In the genomic region with DNA sequence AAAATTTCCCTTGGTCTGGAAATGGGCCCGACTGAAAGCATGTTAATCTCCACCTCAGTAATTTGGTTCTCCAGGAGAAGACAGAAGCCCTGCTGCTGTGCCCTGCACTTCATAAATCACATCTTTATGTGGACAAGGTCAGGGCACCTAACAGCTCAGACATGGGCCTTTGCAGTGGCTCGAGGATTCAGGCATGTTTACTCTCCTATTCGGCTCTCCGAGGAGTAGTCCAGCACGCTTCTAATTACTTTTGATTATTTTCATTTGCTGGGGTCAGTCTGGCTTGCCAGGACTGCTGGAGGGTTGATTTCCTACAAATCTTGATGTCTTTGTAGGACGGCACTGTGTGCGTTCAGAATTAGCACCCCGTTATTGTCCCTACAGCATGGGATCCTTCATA, we compare ENCODE assay signal across 23 cellular contexts.
DNase-seq lines count a peak whose midpoint lies in the region; ATAC-seq and TF ChIP-seq lines count a peak whose summit lies in the region.
"Had no signal": no experiment of that assay in that cellular context is flagged by ENCODE, and none has a peak within 500 bp of the region (broad histone marks: within the 10 kb centered on the region; RNA-seq: fewer than 3 reads in every experiment).

No MANE protein-coding gene starts in this region.

- no peak overlapping the region for H3K23ac ChIP-seq in IMR-90 (ENCODE audit: low read depth, low read length)

- H3K27me3 Mint-ChIP-seq in progenitor cell of endocrine pancreas: no peaks in the 10 kb centered on the region

- H3K9me1 ChIP-seq in IMR-90 (ENCODE audit: insufficient read depth, low read length): no peaks in the 10 kb centered on the region

- H3K27me3 ChIP-seq in BE2C (peaks cover 20% of the 10 kb centered on the region), IMR-90 (ENCODE audit: control insufficient read depth, insufficient read depth, low read length) (no peaks in the 10 kb centered on the region)

- H4K91ac ChIP-seq in IMR-90 (ENCODE audit: insufficient read depth, low read depth, low read length): no peak overlapping the region

- no CpG with 5 or more reads among the region's 8 CpGs for WGBS in IMR-90 (ENCODE audit: extremely low coverage in 2 of 2, insufficient read length in 1 of 2), 2 experiments

- POLR2A ChIA-PET in IMR-90 (lab: Charles Lee; ENCODE audit: unreplicated experiment): no interaction called here

- H4K5ac ChIP-seq in IMR-90 (ENCODE audit: low read depth, low read length): no peak overlapping the region

- H3K14ac ChIP-seq in IMR-90 (replicated peaks; ENCODE audit: low read depth, low read length): no peak overlapping the region

- no peak overlapping the region for H3K4me2 ChIP-seq in IMR-90 (ENCODE audit: low read depth, low read length)

- no peak overlapping the region for H2BK5ac ChIP-seq in IMR-90 (ENCODE audit: low read depth, low read length, poor library complexity, severe bottlenecking)

- peaks cover 1% of the 10 kb centered on the region for H3K36me3 Mint-ChIP-seq in progenitor cell of endocrine pancreas (ENCODE audit: insufficient read depth)
- H3K36me3 Mint-ChIP-seq: CD8-positive, alpha-beta memory T cell; memory B cell had no signal

- peaks cover 0 to 3% of the 10 kb centered on the region in 2 experiments; a peak in 1 of 4 replicates for H3K79me1 ChIP-seq in IMR-90 (ENCODE audit: low read depth in 1 of 2, low read length in 2 of 2)

- H3K4me1 Mint-ChIP-seq in progenitor cell of endocrine pancreas (ENCODE audit: low read depth): peaks cover 53% of the 10 kb centered on the region

- no peak overlapping the region for H2BK15ac ChIP-seq in IMR-90 (ENCODE audit: low read depth, low read length)

- H2AK5ac ChIP-seq in IMR-90 (ENCODE audit: low read depth, low read length): no peak overlapping the region

- H4K20me1 ChIP-seq in IMR-90 (ENCODE audit: insufficient read depth, low read length): no peaks in the 10 kb centered on the region

- ATAC-seq in IMR-90 (ENCODE audit: low read depth): no peak
- ATAC-seq: activated naive CD8-positive, alpha-beta T cell treated with anti-CD3 and anti-CD28 coated beads, Interleukin-2, amount 50 U/mL, for 24 hours; stimulated activated naive CD8-positive, alpha-beta T cell treated with anti-CD3 and anti-CD28 coated beads, Interleukin-15, amount 100 ng/mL, for 72 hours had no signal

- H3K4me3 ChIP-seq in BE2C (ENCODE audit: low read depth, low read length) (no peak overlapping the region), IMR-90 (ENCODE audit: insufficient read depth, low read depth, low read length) (no peak overlapping the region)
- H3K4me3 ChIP-seq: tibial nerve had no signal

- H2AFZ ChIP-seq in IMR-90 (replicated peaks; ENCODE audit: low read length, poor library complexity): peak overlapping the region; percentile 74

- H2BK120ac ChIP-seq in IMR-90 (ENCODE audit: low read depth, low read length): no peak overlapping the region

- TF ChIP-seq RAD21 in IMR-90 (IDR thresholded peaks at IDR 0.05; ENCODE audit: low read length): no peak

- no peaks in the 10 kb centered on the region for H3K9me3 Mint-ChIP-seq in progenitor cell of endocrine pancreas (ENCODE audit: low read depth)
- H3K9me3 Mint-ChIP-seq: activated CD4-positive, alpha-beta T cell treated with anti-CD3 and anti-CD28 coated beads, Interleukin-2, amount 10 ng/mL, durations not matched to agents 24 days and 14 days; activated naive CD8-positive, alpha-beta T cell treated with anti-CD3 and anti-CD28 coated beads, Interleukin-2, amount 50 U/mL, for 24 hours; activated T-cell treated with anti-CD3 and anti-CD28 coated beads, Interleukin-2, amount 50 U/mL, for 24 hours; memory B cell; stimulated activated naive CD8-positive, alpha-beta T cell treated with anti-CD3 and anti-CD28 coated beads, Interleukin-15, amount 100 ng/mL, for 72 hours; T-helper 2 cell treated with Interferon-gamma antibody and Interleukin-4, amounts not matched to agents 5 μg/mL and 100 μg/mL, for 36 hours had no signal

- H2AK9ac ChIP-seq in IMR-90 (replicated peaks; ENCODE audit: low read depth, low read length, poor library complexity): no peak overlapping the region

- H3K4me1 ChIP-seq in BE2C (peaks cover 6% of the 10 kb centered on the region), IMR-90 (ENCODE audit: control insufficient read depth, insufficient read depth, low read length) (peaks cover 2% of the 10 kb centered on the region; the same call in 1 of the 2 replicates)

- no peak overlapping the region for H3K9ac ChIP-seq in IMR-90 (ENCODE audit: low read depth, low read length)

- no peak overlapping the region for H3K18ac ChIP-seq in IMR-90 (ENCODE audit: low read depth, low read length)

- dilution Hi-C loops in IMR-90 (cut with HindIII; ENCODE audit: low sequenced_read_pairs, unreplicated experiment): no loop called here

- peak overlapping the region; percentile 46 for H3K27ac Mint-ChIP-seq in progenitor cell of endocrine pancreas
- H3K27ac Mint-ChIP-seq: activated CD4-positive, alpha-beta T cell treated with anti-CD3 and anti-CD28 coated beads, Interleukin-2, amount 10 ng/mL, durations not matched to agents 24 days and 14 days; activated naive CD8-positive, alpha-beta T cell treated with anti-CD3 and anti-CD28 coated beads, Interleukin-2, amount 50 U/mL, for 24 hours; activated T-cell treated with anti-CD3 and anti-CD28 coated beads, Interleukin-2, amount 50 U/mL, for 24 hours; CD8-positive, alpha-beta memory T cell; memory B cell; stimulated activated naive CD8-positive, alpha-beta T cell treated with anti-CD3 and anti-CD28 coated beads, Interleukin-15, amount 100 ng/mL, for 72 hours; T-helper 2 cell treated with Interferon-gamma antibody and Interleukin-4, amounts not matched to agents 5 μg/mL and 100 μg/mL, for 36 hours had no signal

- in situ Hi-C loops in IMR-90 (cut with MboI; ENCODE audit: low sequenced_read_pairs): no loop called here

- CTCF ChIA-PET in IMR-90 (lab: Yijun Ruan, JAX): no interaction called here

- DNase-seq in BE2C: peak; percentile 7
- DNase-seq in IMR-90: no peak
- DNase-seq in islet precursor cell: peak; percentile 69
- no peak for DNase-seq in progenitor cell of endocrine pancreas (ENCODE audit: low spot score, unreplicated experiment)
- no peak for DNase-seq in DMS53 (lab: John Stamatoyannopoulos, UW)
- no peak for DNase-seq in GDM1 (lab: John Stamatoyannopoulos, UW)
- no peak for DNase-seq in activated CD4-positive, CD25-positive, alpha-beta regulatory T cell (lab: John Stamatoyannopoulos, UW)
- no peak for DNase-seq in NCI-H2227 (lab: John Stamatoyannopoulos, UW; ENCODE audit: unreplicated experiment)
- DNase-seq: activated CD4-positive, alpha-beta T cell treated with anti-CD3 and anti-CD28 coated beads, Interleukin-2, amount 10 ng/mL, durations not matched to agents 24 days and 14 days; activated gamma-delta T cell treated with Interleukin-2 at 50 U/mL for 16 hours; activated naive CD8-positive, alpha-beta T cell treated with anti-CD3 and anti-CD28 coated beads, Interleukin-2, amount 50 U/mL, for 24 hours; activated T-cell treated with anti-CD3 and anti-CD28 coated beads, Interleukin-2, amount 50 U/mL, for 24 hours; CD8-positive, alpha-beta memory T cell; glutamatergic neuron; NCI-H187; NCI-H2227 treated with DMSO at 0.1 percent for 48 hours; occipital lobe; OCI-M1; stimulated activated naive CD8-positive, alpha-beta T cell treated with anti-CD3 and anti-CD28 coated beads, Interleukin-15, amount 100 ng/mL, for 72 hours had no signal

- intact Hi-C loops in IMR-90 (cut with micrococcal nuclease): no loop called here

- no TSS peak for BruUV-seq in IMR-90 (replicated peaks; lab: Mats Ljungman, UMichigan)

- no peak overlapping the region for H2BK20ac ChIP-seq in IMR-90 (ENCODE audit: low read depth, low read length)

- no peak overlapping the region for H3K27ac ChIP-seq in IMR-90 (ENCODE audit: insufficient read depth, low read length)
- H3K27ac ChIP-seq: tibial nerve, VCaP had no signal

- TF ChIP-seq CTCF in BE2C (IDR thresholded peaks at IDR 0.05; ENCODE audit: low read depth, low read length) (no peak), IMR-90 (conservative IDR thresholded peaks at IDR 0.05; ENCODE audit: low read depth, low read length) (no peak), progenitor cell of endocrine pancreas (IDR thresholded peaks at IDR 0.05; ENCODE audit: unreplicated experiment) (no peak)

- no peak overlapping the region for H3K56ac ChIP-seq in IMR-90 (ENCODE audit: extremely low read depth, insufficient read depth, low read length)

- peak overlapping the region; percentile 22 for H3K4me3 Mint-ChIP-seq in progenitor cell of endocrine pancreas (ENCODE audit: low read depth)
- H3K4me3 Mint-ChIP-seq: activated CD4-positive, alpha-beta T cell treated with anti-CD3 and anti-CD28 coated beads, Interleukin-2, amount 10 ng/mL, durations not matched to agents 24 days and 14 days; activated naive CD8-positive, alpha-beta T cell treated with anti-CD3 and anti-CD28 coated beads, Interleukin-2, amount 50 U/mL, for 24 hours; activated T-cell treated with anti-CD3 and anti-CD28 coated beads, Interleukin-2, amount 50 U/mL, for 24 hours; CD8-positive, alpha-beta memory T cell; memory B cell; stimulated activated naive CD8-positive, alpha-beta T cell treated with anti-CD3 and anti-CD28 coated beads, Interleukin-15, amount 100 ng/mL, for 72 hours; T-helper 2 cell treated with Interferon-gamma antibody and Interleukin-4, amounts not matched to agents 5 μg/mL and 100 μg/mL, for 36 hours had no signal

- no peak overlapping the region for H4K8ac ChIP-seq in IMR-90 (ENCODE audit: low read depth in 2 of 2, low read length in 2 of 2)

- no peak for TF ChIP-seq POLR2A in IMR-90 (IDR thresholded peaks at IDR 0.05; ENCODE audit: low read depth, low read length)

- no peaks in the 10 kb centered on the region for H3K36me3 ChIP-seq in BE2C
- no peaks in the 10 kb centered on the region for H3K36me3 ChIP-seq in IMR-90 (ENCODE audit: control insufficient read depth, insufficient read depth, low read length)
- H3K36me3 ChIP-seq: tibial nerve had no signal

- H3K4ac ChIP-seq in IMR-90 (ENCODE audit: low read depth, low read length): no peak overlapping the region; the same call in 1 of the 2 replicates

- H3K9me3 ChIP-seq in BE2C: no peaks in the 10 kb centered on the region
- H3K9me3 ChIP-seq in IMR-90 (ENCODE audit: control insufficient read depth, insufficient read depth, low read length): no peaks in the 10 kb centered on the region
- H3K9me3 ChIP-seq: tibial nerve had no signal

TF ChIP-seq in IMR-90, 13 proteins besides CTCF, POLR2A, EP300 and RAD21 (continues in another document):
- TF ChIP-seq BHLHE40 (IDR thresholded peaks at IDR 0.05; ENCODE audit: low read depth, low read length) (no peak), MXI1 (IDR thresholded peaks at IDR 0.05; ENCODE audit: borderline replicate concordance, low read depth, low read length) (no peak), CEBPB (IDR thresholded peaks at IDR 0.05; ENCODE audit: low read depth, low read length) (no peak), MAZ (IDR thresholded peaks at IDR 0.05; ENCODE audit: borderline replicate concordance, low read depth, low read length) (no peak), SMC3 (IDR thresholded peaks at IDR 0.05; ENCODE audit: low read depth, low read length) (no peak), MAFK (IDR thresholded peaks at IDR 0.05; ENCODE audit: low read depth, low read length) (no peak), RFX5 (IDR thresholded peaks at IDR 0.05; ENCODE audit: low read depth, low read length) (no peak), RCOR1 (IDR thresholded peaks at IDR 0.05; ENCODE audit: insufficient replicate concordance, low read length) (no peak)

Comparison
In these comparisons a context has a peak if more than half of its experiments do, and no peak if none do; other contexts are left out.
1. DNase-seq: peak in BE2C (single experiment) and islet precursor cell (single experiment); none in IMR-90 (single experiment), progenitor cell of endocrine pancreas (single experiment), DMS53 (single experiment), GDM1 (single experiment), activated CD4-positive, CD25-positive, alpha-beta regulatory T cell (0 of 4) and NCI-H2227 (single experiment).